In genomic region chr1:43530483-43531452, GRCh38 we compare ENCODE assay signal across 8 cellular contexts. TPM values are rescaled to one million over a fixed set of nuclear protein-coding genes. Genes with fewer than 3 reads are reported as not detected.
DNase-seq lines count a peak whose midpoint lies in the region; ATAC-seq, FAIRE-seq and TF ChIP-seq lines count a peak whose summit lies in the region.

TSS of gene PTPRF (plus strand) at chr1:43530883. CDS start at chr1:43545076, 14,193 bp downstream.

- peaks cover 30 to 37% of the 10 kb centered on the region in 2 experiments for H3K79me2 ChIP-seq in H1 (ENCODE audit: control insufficient read depth in 1 of 2, insufficient read depth in 2 of 2, low read length in 2 of 2)

- H3K23ac ChIP-seq in H1 (ENCODE audit: insufficient read length): no peak within 1 kb of the TSS

- H3K9ac ChIP-seq in H1 (replicated peaks in 1 of 4; ENCODE audit: extremely low read depth in 1 of 4, low read depth in 3 of 4, low read length in 3 of 4): peak within 1 kb of the TSS in 3 of 4 experiments; percentile 71 to 77 (median 76); a peak in 6 of 7 replicates

- no peaks in the 10 kb centered on the region for H3K36me3 Mint-ChIP-seq in WTC11
- no peaks in the 10 kb centered on the region for H3K36me3 Mint-ChIP-seq in stimulated activated naive CD8-positive, alpha-beta T cell treated with anti-CD3 and anti-CD28 coated beads, Interleukin-15, Interleukin-2, amounts not matched to agents 100 ng/mL and 50 ng/mL, for 24 hours (ENCODE audit: low read depth)

- H3K56ac ChIP-seq in H1 (replicated peaks; ENCODE audit: insufficient read length, low read depth, low read length): peak within 1 kb of the TSS; percentile 67

- H3K27me3 Mint-ChIP-seq in WTC11 (ENCODE audit: low read depth): peaks cover 10% of the 10 kb centered on the region
- peaks cover 47% of the 10 kb centered on the region for H3K27me3 Mint-ChIP-seq in stimulated activated naive CD8-positive, alpha-beta T cell treated with anti-CD3 and anti-CD28 coated beads, Interleukin-15, Interleukin-2, amounts not matched to agents 100 ng/mL and 50 ng/mL, for 24 hours

- H3K4me1 Mint-ChIP-seq in WTC11: peaks cover 48% of the 10 kb centered on the region
- H3K4me1 Mint-ChIP-seq in stimulated activated naive CD8-positive, alpha-beta T cell treated with anti-CD3 and anti-CD28 coated beads, Interleukin-15, Interleukin-2, amounts not matched to agents 100 ng/mL and 50 ng/mL, for 24 hours (ENCODE audit: low read depth): peaks cover 20% of the 10 kb centered on the region

- H3K14ac ChIP-seq in H1 (ENCODE audit: insufficient read length): no peak within 1 kb of the TSS

- peak within 1 kb of the TSS; percentile 97 for H3K27ac Mint-ChIP-seq in WTC11
- peak within 1 kb of the TSS; percentile 81 for H3K27ac Mint-ChIP-seq in stimulated activated naive CD8-positive, alpha-beta T cell treated with anti-CD3 and anti-CD28 coated beads, Interleukin-15, Interleukin-2, amounts not matched to agents 100 ng/mL and 50 ng/mL, for 24 hours

- peak within 1 kb of the TSS; percentile 46; the same call in 1 of the 2 replicates for H2BK15ac ChIP-seq in H1 (ENCODE audit: low read length)

- no peak for TF ChIP-seq EP300 in H1 (IDR thresholded peaks at IDR 0.05; ENCODE audit: borderline replicate concordance in 1 of 2, low read depth in 2 of 2, low read length in 2 of 2)

- H3K36me3 ChIP-seq in H1 (ENCODE audit: control insufficient read depth in 2 of 4, insufficient read depth in 4 of 4, low read length in 3 of 4) (no peaks in the 10 kb centered on the region), lung (ENCODE audit: control insufficient read depth in 2 of 2, insufficient read depth in 2 of 2, low read length in 2 of 2) (no peaks in the 10 kb centered on the region)

- no peak; a peak in 1 of 3 replicates for TF ChIP-seq POLR2A in H1 (IDR thresholded peaks at IDR 0.05; ENCODE audit: control extremely low read depth in 1 of 2, low read depth in 2 of 2, low read length in 2 of 2)

- H3K27me3 ChIP-seq in H1 (replicated peaks in 1 of 4; ENCODE audit: control insufficient read depth in 3 of 4, extremely low read depth in 1 of 4, insufficient read depth in 3 of 4, low read length in 3 of 4) (peaks cover 0 to 9% (median 6%) of the 10 kb centered on the region in 4 experiments; a peak in 5 of 7 replicates), lung (ENCODE audit: control insufficient read depth, insufficient read depth) (no peaks in the 10 kb centered on the region)

- peak within 1 kb of the TSS; percentile 18 for H2BK120ac ChIP-seq in H1 (replicated peaks; ENCODE audit: low read depth, low read length)

- H3K9me3 ChIP-seq in H1 (ENCODE audit: insufficient read depth in 2 of 2, low read depth in 1 of 2, low read length in 1 of 2) (no peaks in the 10 kb centered on the region), lung (ENCODE audit: control insufficient read depth in 2 of 2, insufficient read depth in 1 of 2, low read length in 1 of 2) (no peaks in the 10 kb centered on the region)

- no peak within 1 kb of the TSS for H4K91ac ChIP-seq in H1 (replicated peaks; ENCODE audit: insufficient read length, low read length)

- peaks cover 9% of the 10 kb centered on the region for H3K23me2 ChIP-seq in H1 (ENCODE audit: low read depth, low read length)

- H3K4me3 Mint-ChIP-seq in WTC11: peak within 1 kb of the TSS; percentile 95
- peak within 1 kb of the TSS; percentile 81 for H3K4me3 Mint-ChIP-seq in stimulated activated naive CD8-positive, alpha-beta T cell treated with anti-CD3 and anti-CD28 coated beads, Interleukin-15, Interleukin-2, amounts not matched to agents 100 ng/mL and 50 ng/mL, for 24 hours

- H3K9me3 Mint-ChIP-seq in WTC11: no peaks in the 10 kb centered on the region
- H3K9me3 Mint-ChIP-seq in stimulated activated naive CD8-positive, alpha-beta T cell treated with anti-CD3 and anti-CD28 coated beads, Interleukin-15, Interleukin-2, amounts not matched to agents 100 ng/mL and 50 ng/mL, for 24 hours: no peaks in the 10 kb centered on the region

- peaks cover 20% of the 10 kb centered on the region for H3K79me1 ChIP-seq in H1 (ENCODE audit: low read depth, low read length)

- peak within 1 kb of the TSS; percentile 93 for H3K18ac ChIP-seq in H1 (ENCODE audit: extremely low read depth, low read length)

- no peak for TF ChIP-seq CTCF in WTC11 (IDR thresholded peaks at IDR 0.05)
- no peak for TF ChIP-seq CTCF in H1 (IDR thresholded peaks at IDR 0.05; ENCODE audit: control extremely low read depth in 1 of 3, insufficient read depth in 1 of 3, low read depth in 1 of 3, low read length in 3 of 3)
- TF ChIP-seq CTCF in lung (IDR thresholded peaks at IDR 0.05; ENCODE audit: control extremely low read depth, extremely low read depth): no peak

- 0 out of 2 replicates have a peak within 1 kb of the TSS, but pooled peaks have one; percentile 39 for H2BK12ac ChIP-seq in H1 (ENCODE audit: low read depth, low read length)

- peak; percentile 58 for DNase-seq in G401 (ENCODE audit: low spot score)
- peak; percentile 78 for DNase-seq in NCI-H1092 treated with DMSO at 0.1 percent for 48 hours (lab: John Stamatoyannopoulos, UW)
- peak; percentile 74 for DNase-seq in WTC11 (ENCODE audit: low spot score)
- peak in 1 of 2 experiments; percentile 89 for DNase-seq in H1 (ENCODE audit: low read depth in 1 of 2, low spot score in 2 of 2)
- no peak for DNase-seq in lung (ENCODE audit: low spot score)

- H2AK5ac ChIP-seq in H1 (ENCODE audit: low read depth, low read length): no peak within 1 kb of the TSS

- peaks cover 15 to 21% (median 19%) of the 10 kb centered on the region in 4 experiments for H3K4me1 ChIP-seq in H1 (replicated peaks in 1 of 4; ENCODE audit: control insufficient read depth in 3 of 4, insufficient read depth in 4 of 4, low read length in 3 of 4)
- no peaks in the 10 kb centered on the region for H3K4me1 ChIP-seq in lung (ENCODE audit: control insufficient read depth in 2 of 2, insufficient read depth in 2 of 2, low read length in 2 of 2)

- peak within 1 kb of the TSS; percentile 19 for H3K4ac ChIP-seq in H1 (replicated peaks; ENCODE audit: insufficient read length, low read depth, low read length)

- H3K4me3 ChIP-seq in H1 (ENCODE audit: extremely low read depth in 1 of 4, insufficient read depth in 2 of 4, low read depth in 3 of 4, low read length in 4 of 4) (peak within 1 kb of the TSS; percentile 61 to 97 (median 83)), lung (peak within 1 kb of the TSS; percentile 68)

- H4K8ac ChIP-seq in H1 (ENCODE audit: extremely low read depth, insufficient read depth, low read length): peak within 1 kb of the TSS; percentile 66

- H2BK20ac ChIP-seq in H1 (ENCODE audit: low read length): peak within 1 kb of the TSS; percentile 90; the same call in 1 of the 2 replicates

- ATAC-seq in WTC11 (peak; percentile 36), lung (ENCODE audit: insufficient read depth, low FRiP score) (peak; percentile 59), GM21825 (IDR thresholded peaks at IDR 0.05; ENCODE audit: unreplicated experiment) (no peak), GM21515 (IDR thresholded peaks at IDR 0.05; ENCODE audit: unreplicated experiment) (no peak)

- POLR2A ChIA-PET in WTC11 (lab: Charles Lee): interaction anchor here (0.9 to 2.0 kb wide), 7 partner anchors 18 to 404 kb away, joined by 3 to 6 read pairs (median 4); partner anchors contain the start of gene KDM4A
- POLR2A ChIA-PET in H1 (lab: Charles Lee; ENCODE audit: partially characterized antibody): interaction anchor here (0.6 to 15.4 kb wide), 9 partner anchors 17 to 129 kb away, joined by 3 to 270 read pairs (median 4); partner anchors contain the start of gene KDM4A

- FAIRE-seq in H1 (lab: Jason Lieb, UNC): no peak

- no peak for TF ChIP-seq RAD21 in H1 (IDR thresholded peaks at IDR 0.05 in 1 of 2, conservative IDR thresholded peaks at IDR 0.05 in 1 of 2; ENCODE audit: low read depth in 2 of 2, low read length in 2 of 2)

- peak within 1 kb of the TSS; percentile 47 for H4K5ac ChIP-seq in H1 (ENCODE audit: insufficient read length, low read depth, low read length)

- 1% methylated on average over 9 of the region's 97 CpGs; no CpG with 5 or more reads in 1 of the 2 experiments for WGBS in H1 (ENCODE audit: extremely low coverage in 1 of 2, insufficient coverage in 1 of 2, insufficient read length in 1 of 2, insufficient replicate concordance in 2 of 2, low coverage in 1 of 2, low lambda C conversion rate in 2 of 2, missing lambda C conversion rate in 1 of 2), 2 experiments
- 1 to 2% methylated on average over 31 to 95 of the region's 97 CpGs for WGBS in lung, 2 donors

- H2AFZ ChIP-seq in H1 (ENCODE audit: low read length): 0 out of 2 replicates have a peak within 1 kb of the TSS, but pooled peaks have one; percentile 24

- peak within 1 kb of the TSS; percentile 73 for H3K27ac ChIP-seq in H1 (ENCODE audit: low read depth, low read length)
- peak within 1 kb of the TSS in 1 of 2 donors; percentile 79 for H3K27ac ChIP-seq in lung (ENCODE audit: low read depth in 1 of 2, low read length in 1 of 2)

- peak within 1 kb of the TSS; percentile 89 to 97 for H3K4me2 ChIP-seq in H1 (ENCODE audit: insufficient read depth in 1 of 2, low read depth in 2 of 2, low read length in 2 of 2)

- CTCF ChIA-PET in WTC11 (lab: Charles Lee): interaction anchor here (0.6 to 3.1 kb wide), 12 partner anchors 15 to 458 kb away, joined by 3 to 23 read pairs (median 4); partner anchors contain the start of genes HYI and KDM4A
- CTCF ChIA-PET in H1 (lab: Charles Lee; ENCODE audit: partially characterized antibody): interaction anchor here (0.9 to 10.8 kb wide), 15 partner anchors 18 to 404 kb away, joined by 3 to 169 read pairs (median 4); partner anchors contain the start of gene KDM4A

- peaks cover 17 to 24% of the 10 kb centered on the region in 2 experiments for H4K20me1 ChIP-seq in H1 (replicated peaks in 1 of 2; ENCODE audit: control insufficient read depth in 1 of 2, insufficient read depth in 2 of 2, low read length in 2 of 2)

- in situ Hi-C loops in G401 (cut with HindIII; ENCODE audit: low sequenced_read_pairs): no loop called here

- peak within 1 kb of the TSS; percentile 60; the same call in 1 of the 2 replicates for H2BK5ac ChIP-seq in H1 (ENCODE audit: low read depth, low read length)

TF ChIP-seq in WTC11, 78 proteins besides CTCF, POLR2A, EP300 and RAD21 (continues in another document):
- peak; percentile 54; the same call in 1 of the 2 replicates for TF ChIP-seq ETV6 (CRISPR knock-in tag; IDR thresholded peaks at IDR 0.05)

TF ChIP-seq in H1, 55 proteins besides CTCF, POLR2A, EP300 and RAD21 (continues in another document):
- peak; percentile 48 for TF ChIP-seq TAF1 (IDR thresholded peaks at IDR 0.05; ENCODE audit: low read depth, low read length)

RNA-seq across cellular contexts. Expression of gene PTPRF, which starts in this region (rescaled TPM):
- total RNA-seq in G401 (2014; rRNA removed; shearing (Covaris generic)): 46.6 and 61.3 TPM in 2 replicates
- total RNA-seq in WTC11 (2021): 248 to 295 TPM (median 275 TPM) in 3 replicates
- total RNA-seq in H1 (2021; fragmentation: NEBNext Ultra II Directional; extraction: Animal tissue kit (Norgen Biotek cat#: 25700)): 221 and 231 TPM in 2 replicates
- 136 and 174 TPM in 2 replicates for polyA plus RNA-seq in H1 (2011; rRNA removed)
- polyA plus RNA-seq in H1 (2011; cell fraction: cytosol; rRNA removed): 128 TPM
- polyA plus RNA-seq in H1 (2011; cell fraction: nucleus; rRNA removed): 286 TPM
- polyA plus RNA-seq in H1 (2012, experiment 1 of 2): 142 to 208 TPM (median 171 TPM) in 4 replicates
- 95.7 TPM for polyA plus RNA-seq in H1 (2012, experiment 2 of 2)
- 171 TPM for polyA plus RNA-seq in H1 (2013, experiment 1 of 2)
- polyA plus RNA-seq in H1 (2013, experiment 2 of 2): 161 TPM
- 365 and 371 TPM in 2 replicates for polyA minus RNA-seq in H1 (2011; rRNA and poly(A)+ RNA removed)
- polyA minus RNA-seq in H1 (2011; cell fraction: cytosol; rRNA and poly(A)+ RNA removed): 155 TPM
- 141 TPM for polyA minus RNA-seq in H1 (2011; cell fraction: nucleus; rRNA and poly(A)+ RNA removed)
- total RNA-seq in lung: 100 to 1,000 TPM; 139 to 160 TPM
- 10 to 100 TPM; 40.0 to 45.5 TPM for polyA plus RNA-seq in lung

Comparison
In these comparisons a context has a peak if more than half of its experiments do, and no peak if none do; other contexts are left out.
1. ATAC-seq: peak in WTC11 (single experiment) and lung (single experiment); none in GM21825 (single experiment) and GM21515 (single experiment).